In genomic region chr6:27669798-27670301, GRCh38 we compare ENCODE assay signal across 10 cellular contexts.
DNase-seq lines count a peak whose midpoint lies in the region; ATAC-seq and TF ChIP-seq lines count a peak whose summit lies in the region.
"Had no signal": no experiment of that assay in that cellular context is flagged by ENCODE, and none has a peak within 500 bp of the region (broad histone marks: within the 10 kb centered on the region; RNA-seq: fewer than 3 reads in every experiment).

No MANE protein-coding gene starts in this region.

- peaks cover 82% of the 10 kb centered on the region for H3K27me3 ChIP-seq in neural progenitor cell

- peak overlapping the region; percentile 72 for H3K4me3 Mint-ChIP-seq in T-helper 1 cell treated with Interleukin-12 subunit alpha and Interleukin-12 subunit beta and Interleukin-4 antibody, amounts not matched to agents 30 μg/mL and 1 μg/mL, for 36 hours
- H3K4me3 Mint-ChIP-seq in chondrocyte (ENCODE audit: unreplicated experiment): peak overlapping the region; percentile 71
- peak overlapping the region; percentile 91 for H3K4me3 Mint-ChIP-seq in neural progenitor cell

- no peaks in the 10 kb centered on the region for H3K36me3 ChIP-seq in neural progenitor cell

- H3K4me1 ChIP-seq in neural progenitor cell: peaks cover 8% of the 10 kb centered on the region

- H3F3A ChIP-seq in neural progenitor cell (ENCODE audit: low read depth): peaks cover 42% of the 10 kb centered on the region

- H3K4me1 Mint-ChIP-seq in T-helper 1 cell treated with Interleukin-12 subunit alpha and Interleukin-12 subunit beta and Interleukin-4 antibody, amounts not matched to agents 30 μg/mL and 1 μg/mL, for 36 hours (ENCODE audit: low read depth): peaks cover 49% of the 10 kb centered on the region
- H3K4me1 Mint-ChIP-seq in chondrocyte (ENCODE audit: low read depth) (peaks cover 59% of the 10 kb centered on the region), neural progenitor cell (peaks cover 49% of the 10 kb centered on the region)

- peak overlapping the region; percentile 73 for H3K27ac Mint-ChIP-seq in T-helper 1 cell treated with Interleukin-12 subunit alpha and Interleukin-12 subunit beta and Interleukin-4 antibody, amounts not matched to agents 30 μg/mL and 1 μg/mL, for 36 hours
- H3K27ac Mint-ChIP-seq in chondrocyte (ENCODE audit: unreplicated experiment) (peak overlapping the region; percentile 83), neural progenitor cell (peak overlapping the region; percentile 2)

- H3K27ac ChIP-seq in neural progenitor cell: no peak overlapping the region

- H4K20me1 ChIP-seq in neural progenitor cell (ENCODE audit: low read depth): peaks cover 31% of the 10 kb centered on the region

- H3K4me2 ChIP-seq in neural progenitor cell: peak overlapping the region; percentile 82

- peaks cover 10% of the 10 kb centered on the region for H3K9me3 Mint-ChIP-seq in T-helper 1 cell treated with Interleukin-12 subunit alpha and Interleukin-12 subunit beta and Interleukin-4 antibody, amounts not matched to agents 30 μg/mL and 1 μg/mL, for 36 hours
- no peaks in the 10 kb centered on the region for H3K9me3 Mint-ChIP-seq in chondrocyte (ENCODE audit: low read depth)
- H3K9me3 Mint-ChIP-seq in neural progenitor cell: peaks cover 5% of the 10 kb centered on the region

- peaks cover 79% of the 10 kb centered on the region for H3K27me3 Mint-ChIP-seq in T-helper 1 cell treated with Interleukin-12 subunit alpha and Interleukin-12 subunit beta and Interleukin-4 antibody, amounts not matched to agents 30 μg/mL and 1 μg/mL, for 36 hours (ENCODE audit: low read depth)
- H3K27me3 Mint-ChIP-seq in chondrocyte (ENCODE audit: low read depth) (peaks cover 10% of the 10 kb centered on the region), neural progenitor cell (ENCODE audit: insufficient read depth, low read depth) (peaks cover 61% of the 10 kb centered on the region)

- H3K36me3 Mint-ChIP-seq in T-helper 1 cell treated with Interleukin-12 subunit alpha and Interleukin-12 subunit beta and Interleukin-4 antibody, amounts not matched to agents 30 μg/mL and 1 μg/mL, for 36 hours (ENCODE audit: low read depth): peaks cover 8% of the 10 kb centered on the region
- H3K36me3 Mint-ChIP-seq in chondrocyte (ENCODE audit: low read depth) (no peaks in the 10 kb centered on the region), neural progenitor cell (no peaks in the 10 kb centered on the region)

- H3K9me3 ChIP-seq in neural progenitor cell (ENCODE audit: low read depth): no peaks in the 10 kb centered on the region

- DNase-seq in T-helper 1 cell (no peak), NCI-H748 treated with DMSO at 0.1 percent for 48 hours (lab: John Stamatoyannopoulos, UW) (peak; percentile 73), chondrocyte (ENCODE audit: low spot score) (no peak), neural progenitor cell (ENCODE audit: low spot score) (peak; percentile 50), glomerular visceral epithelial cell (ENCODE audit: extremely low spot score) (no peak)
- DNase-seq: cortex of kidney, NCI-H1694 had no signal

- H3K79me2 ChIP-seq in neural progenitor cell (ENCODE audit: low read depth): no peaks in the 10 kb centered on the region

- H3K9ac ChIP-seq in neural progenitor cell: no peak overlapping the region

- TF ChIP-seq CTCF in chondrocyte (IDR thresholded peaks at IDR 0.05) (no peak), neural progenitor cell (IDR thresholded peaks at IDR 0.05) (no peak)

- no peak overlapping the region for H2AFZ ChIP-seq in neural progenitor cell (replicated peaks)

- ATAC-seq in HG03565 (IDR thresholded peaks at IDR 0.05; ENCODE audit: unreplicated experiment) (no peak), HG03460 (IDR thresholded peaks at IDR 0.05; ENCODE audit: unreplicated experiment) (no peak)

- peak overlapping the region; percentile 58 for H3K4me3 ChIP-seq in neural progenitor cell

Comparison
In these comparisons a context has a peak if more than half of its experiments do, and no peak if none do; other contexts are left out.
1. H3K27ac Mint-ChIP-seq: peak in every context shown above with its lines; median percentile 83 in chondrocyte; 73 in T-helper 1 cell treated with Interleukin-12 subunit alpha and Interleukin-12 subunit beta and Interleukin-4 antibody, amounts not matched to agents 30 μg/mL and 1 μg/mL, for 36 hours; 2 in neural progenitor cell.
2. DNase-seq: peak in NCI-H748 treated with DMSO at 0.1 percent for 48 hours (single experiment) and neural progenitor cell (single experiment); none in T-helper 1 cell (0 of 5), chondrocyte (single experiment) and glomerular visceral epithelial cell (single experiment).
3. Peak in every context shown above with its lines, with median percentiles within 50 percentile points of each other: H3K4me3 Mint-ChIP-seq.